10 cellular contexts compared by ENCODE assay signal in the genomic region with DNA sequence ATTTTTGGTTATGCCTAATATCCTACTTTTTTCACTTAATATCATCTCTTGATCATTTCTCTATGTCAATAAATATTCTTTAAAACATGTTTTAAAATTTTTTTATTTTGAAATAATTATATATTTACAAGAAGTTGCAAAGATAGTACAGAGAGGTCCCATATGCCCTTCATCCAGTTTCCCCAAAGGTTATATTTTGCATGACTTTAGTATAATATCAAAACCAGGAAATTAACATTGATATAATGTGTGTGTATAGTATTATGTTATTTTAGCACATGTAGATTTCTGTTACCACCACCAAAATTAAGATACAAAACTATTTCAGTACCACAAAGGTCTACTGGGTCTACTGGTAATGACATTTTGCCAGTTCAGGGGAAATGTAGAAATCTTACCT.
"Had no signal": no experiment of that assay in that cellular context is flagged by ENCODE, and none has a peak within 500 bp of the region (broad histone marks: within the 10 kb centered on the region; RNA-seq: fewer than 3 reads in every experiment).

No MANE protein-coding gene starts in this region.

- DNase-seq: H9, HCEC 1CT, HFFc6, Karpas-422, KBM-7 had no signal

- FAIRE-seq: H1, H54, HepG2 had no signal

- H3K4me3 ChIP-seq: GM23338 had no signal

- H3K27ac ChIP-seq: KMS-11 had no signal
